8 cellular contexts compared by ENCODE assay signal in the genomic region with DNA sequence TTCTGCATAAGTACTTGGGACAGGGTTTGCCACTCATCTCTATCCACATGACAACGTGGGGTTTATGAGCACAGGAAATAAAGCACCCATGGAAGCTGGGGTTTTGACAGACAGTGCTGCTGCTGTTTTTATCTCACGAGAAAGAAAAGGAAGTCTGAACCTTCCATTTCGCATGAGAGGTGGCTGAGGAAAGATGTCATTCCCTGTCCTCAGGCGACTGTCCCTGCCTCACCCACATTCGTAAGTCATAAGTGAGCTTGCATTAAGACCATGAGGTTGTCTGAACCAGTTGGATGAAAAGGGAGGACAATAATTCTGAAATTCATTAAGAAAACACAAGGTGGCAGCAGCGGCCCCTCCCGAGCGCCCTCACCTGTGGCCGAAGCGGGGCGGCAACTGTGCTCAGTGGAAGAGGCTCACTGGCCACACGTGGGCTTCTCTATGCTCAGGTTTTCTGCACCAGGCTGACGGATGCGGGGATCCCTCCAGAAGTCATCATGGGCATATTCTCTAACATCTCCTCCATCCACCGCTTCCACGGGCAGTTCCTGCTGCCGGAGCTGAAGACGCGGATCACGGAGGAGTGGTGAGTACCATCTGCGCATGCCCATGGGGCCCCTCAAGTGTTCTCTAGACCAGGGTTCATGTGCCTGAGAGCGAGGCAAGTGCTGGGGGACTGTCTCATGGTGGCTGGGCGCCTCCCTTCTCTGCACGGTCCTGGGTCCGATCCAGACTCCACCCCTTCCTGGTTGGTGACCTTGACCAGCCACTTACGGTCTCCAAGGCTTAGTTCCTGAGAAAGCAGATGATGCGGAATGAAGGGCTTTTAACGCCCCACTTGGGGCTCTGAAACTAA. TPM values are rescaled to one million over a fixed set of nuclear protein-coding genes. Genes with fewer than 3 reads are reported as not detected.
A peak's percentile ranks its signal among the peaks of the same experiment; 100 is the strongest.
DNase-seq lines count a peak whose midpoint lies in the region; ATAC-seq lines count a peak whose summit lies in the region.

No MANE protein-coding gene starts in this region.

- ATAC-seq in GM18861 (IDR thresholded peaks at IDR 0.05; ENCODE audit: unreplicated experiment) (peak; percentile 52), HG02884 (IDR thresholded peaks at IDR 0.05; ENCODE audit: unreplicated experiment) (no peak)
- peak; percentile 90 for ATAC-seq in activated CD4-positive, alpha-beta T cell treated with anti-CD3 and anti-CD28 coated beads for 36 hours

- CTCF ChIA-PET in activated CD4-positive, alpha-beta T cell treated with anti-CD3 and anti-CD28 coated beads for 36 hours (lab: Charles Lee), result interaction anchor here (0.7 to 6.0 kb wide), 35 partner anchors 9 to 299 kb away, joined by 3 to 48 read pairs (median 6); no protein-coding TSS in a partner anchor

- H3K4me3 Mint-ChIP-seq in activated CD4-positive, alpha-beta T cell treated with anti-CD3 and anti-CD28 coated beads for 36 hours, result no peak overlapping the region

- peaks cover 60% of the 10 kb centered on the region for H3K36me3 Mint-ChIP-seq in activated CD4-positive, alpha-beta T cell treated with anti-CD3 and anti-CD28 coated beads for 36 hours (ENCODE audit: low read depth)

- peak overlapping the region; percentile 65 for H3K27ac Mint-ChIP-seq in activated CD4-positive, alpha-beta T cell treated with anti-CD3 and anti-CD28 coated beads for 36 hours

- POLR2A ChIA-PET in activated CD4-positive, alpha-beta T cell treated with anti-CD3 and anti-CD28 coated beads for 36 hours (lab: Charles Lee), result interaction anchor here (0.7 to 1.2 kb wide), 3 partner anchors 32 to 61 kb away, joined by 3 to 4 read pairs (median 4); no protein-coding TSS in a partner anchor

- H3K9me3 Mint-ChIP-seq in activated CD4-positive, alpha-beta T cell treated with anti-CD3 and anti-CD28 coated beads for 36 hours (ENCODE audit: low read depth), result peaks cover 6% of the 10 kb centered on the region

- DNase-seq in AG08395 (ENCODE audit: low spot score) (peak; percentile 57), NCI-H2171 (lab: John Stamatoyannopoulos, UW) (peak; percentile 72), dermis blood vessel endothelial cell (peak; percentile 70), mesenteric fat pad (ENCODE audit: low spot score) (peak; percentile 90)
- DNase-seq in activated CD4-positive, alpha-beta T cell treated with anti-CD3 and anti-CD28 coated beads for 36 hours, result peak; percentile 83
- DNase-seq in stimulated activated CD8-positive, alpha-beta memory T cell treated with anti-CD3 and anti-CD28 coated beads, Interleukin-4, amount 100 ng/mL, for 4 hours (ENCODE audit: low read depth in 2 of 2, low spot score in 1 of 2), result peak; percentile 32 to 47

- intact Hi-C loops in activated CD4-positive, alpha-beta T cell treated with anti-CD3 and anti-CD28 coated beads for 36 hours (cut with DNase I, micrococcal nuclease), result loop anchor here (1.0 to 2.0 kb wide), 5 partner anchors 39 to 299 kb away; a partner anchor contains a TSS

- H3K4me1 Mint-ChIP-seq in activated CD4-positive, alpha-beta T cell treated with anti-CD3 and anti-CD28 coated beads for 36 hours, result peaks cover 57% of the 10 kb centered on the region

- no peaks in the 10 kb centered on the region for H3K27me3 Mint-ChIP-seq in activated CD4-positive, alpha-beta T cell treated with anti-CD3 and anti-CD28 coated beads for 36 hours

RNA-seq across cellular contexts. Expression of a gene that starts 54.7 kb away (rescaled TPM):
- 10 to 100 TPM; 51.4 to 57.9 TPM for total RNA-seq in activated CD4-positive, alpha-beta T cell treated with anti-CD3 and anti-CD28 coated beads for 36 hours
- total RNA-seq in dermis blood vessel endothelial cell (not detected in 2 replicates), mesenteric fat pad (2.0 TPM)

RNA-seq across cellular contexts. Expression of a gene that starts 56.5 kb away (rescaled TPM):
- total RNA-seq in activated CD4-positive, alpha-beta T cell treated with anti-CD3 and anti-CD28 coated beads for 36 hours, result 10 to 100 TPM; 41.8 to 66.7 TPM
- 0.17 TPM in 1 of 2 replicates, not detected in the other for total RNA-seq in dermis blood vessel endothelial cell
- 9.8 TPM for total RNA-seq in mesenteric fat pad

Comparison
In these comparisons a context has a peak if more than half of its experiments do, and no peak if none do; other contexts are left out.
1. DNase-seq: peak in every context shown above with its lines; median percentile 90 in mesenteric fat pad; 83 in activated CD4-positive, alpha-beta T cell treated with anti-CD3 and anti-CD28 coated beads for 36 hours; 72 in NCI-H2171; 70 in dermis blood vessel endothelial cell; 57 in AG08395; 40 in stimulated activated CD8-positive, alpha-beta memory T cell treated with anti-CD3 and anti-CD28 coated beads, Interleukin-4, amount 100 ng/mL, for 4 hours.
2. RNA of a gene that starts 54.7 kb away (total RNA-seq): 51.4 to 57.9 TPM in activated CD4-positive, alpha-beta T cell treated with anti-CD3 and anti-CD28 coated beads for 36 hours; 2.0 TPM in mesenteric fat pad (single experiment) and not detected in dermis blood vessel endothelial cell; every median in the first group is over 10 times any median in the second.